In genomic region chr12:107320929-107321618, GRCh38 we compare ENCODE assay signal across 7 cellular contexts.
A peak's percentile ranks its signal among the peaks of the same experiment; 100 is the strongest.
DNase-seq lines count a peak whose midpoint lies in the region; ATAC-seq and TF ChIP-seq lines count a peak whose summit lies in the region.

No MANE protein-coding gene starts in this region.

- H3K27me3 Mint-ChIP-seq in activated B cell treated with CpG ODN at 0.5 μM for 24 hours = peaks cover 45% of the 10 kb centered on the region
- H3K27me3 Mint-ChIP-seq in chondrocyte (ENCODE audit: low read depth) = peaks cover 62% of the 10 kb centered on the region
- peaks cover 19% of the 10 kb centered on the region for H3K27me3 Mint-ChIP-seq in memory B cell

- no peaks in the 10 kb centered on the region for H3K9me3 Mint-ChIP-seq in activated B cell treated with CpG ODN at 0.5 μM for 24 hours
- no peaks in the 10 kb centered on the region for H3K9me3 Mint-ChIP-seq in chondrocyte (ENCODE audit: low read depth)
- no peaks in the 10 kb centered on the region for H3K9me3 Mint-ChIP-seq in memory B cell

- H3K27ac Mint-ChIP-seq in activated B cell treated with CpG ODN at 0.5 μM for 24 hours (no peak overlapping the region), chondrocyte (ENCODE audit: unreplicated experiment) (no peak overlapping the region), memory B cell (no peak overlapping the region)

- H3K36me3 Mint-ChIP-seq in activated B cell treated with CpG ODN at 0.5 μM for 24 hours (ENCODE audit: low read depth) (no peaks in the 10 kb centered on the region), chondrocyte (ENCODE audit: low read depth) (no peaks in the 10 kb centered on the region), memory B cell (no peaks in the 10 kb centered on the region)

- peaks cover 35% of the 10 kb centered on the region for H3K4me1 Mint-ChIP-seq in activated B cell treated with CpG ODN at 0.5 μM for 24 hours
- H3K4me1 Mint-ChIP-seq in chondrocyte (ENCODE audit: low read depth) = peaks cover 23% of the 10 kb centered on the region
- H3K4me1 Mint-ChIP-seq in memory B cell = peaks cover 7% of the 10 kb centered on the region

- POLR2A ChIA-PET in activated B cell treated with CpG ODN at 0.5 μM for 24 hours (lab: Charles Lee) = interaction anchor here (0.6 kb wide), 1 partner anchor 182 kb away, joined by 4 read pairs; no protein-coding TSS in a partner anchor

- ATAC-seq in activated B cell treated with CpG ODN at 0.5 μM for 24 hours (ENCODE audit: low read depth) (no peak), memory B cell (ENCODE audit: low read depth) (no peak), GM19397 (IDR thresholded peaks at IDR 0.05; ENCODE audit: unreplicated experiment) (no peak), HG02885 (IDR thresholded peaks at IDR 0.05; ENCODE audit: poor library complexity, unreplicated experiment) (no peak)

- CTCF ChIA-PET in activated B cell treated with CpG ODN at 0.5 μM for 24 hours (lab: Charles Lee) = interaction anchor here (0.5 kb wide), 1 partner anchor 227 kb away, joined by 3 read pairs; no protein-coding TSS in a partner anchor

- H3K4me3 Mint-ChIP-seq in activated B cell treated with CpG ODN at 0.5 μM for 24 hours = peak overlapping the region; percentile 75
- peak overlapping the region; percentile 64 for H3K4me3 Mint-ChIP-seq in chondrocyte (ENCODE audit: unreplicated experiment)
- H3K4me3 Mint-ChIP-seq in memory B cell = peak overlapping the region; percentile 50

- intact Hi-C loops in activated B cell treated with CpG ODN at 0.5 μM for 24 hours (cut with micrococcal nuclease) = no loop called here

- peak; percentile 42 for DNase-seq in KG1 (lab: John Stamatoyannopoulos, UW)
- DNase-seq in activated B cell treated with CpG ODN at 0.5 μM for 24 hours = no peak
- DNase-seq in chondrocyte (ENCODE audit: low spot score) = no peak
- no peak for DNase-seq in memory B cell (ENCODE audit: low spot score in 2 of 2)
- DNase-seq in stimulated activated CD8-positive, alpha-beta memory T cell treated with anti-CD3 and anti-CD28 coated beads, Interleukin-4, amount 100 ng/mL, for 4 hours (ENCODE audit: low read depth in 2 of 2, low spot score in 1 of 2) = peak; percentile 28 to 49

- TF ChIP-seq CTCF in activated B cell treated with CpG ODN at 0.5 μM for 24 hours (IDR thresholded peaks at IDR 0.05) (no peak), chondrocyte (IDR thresholded peaks at IDR 0.05) (no peak)

Comparison
In these comparisons a context has a peak if more than half of its experiments do, and no peak if none do; other contexts are left out.
1. DNase-seq: peak in KG1 (single experiment) and stimulated activated CD8-positive, alpha-beta memory T cell treated with anti-CD3 and anti-CD28 coated beads, Interleukin-4, amount 100 ng/mL, for 4 hours (2 of 2); none in activated B cell treated with CpG ODN at 0.5 μM for 24 hours (single experiment), chondrocyte (single experiment) and memory B cell (0 of 2).
2. Peak in every context shown above with its lines, with median percentiles within 50 percentile points of each other: H3K4me3 Mint-ChIP-seq.